ENCODE assay signal across 9 cellular contexts in genomic region chrX:45788941-45789348, GRCh38.
DNase-seq lines count a peak whose midpoint lies in the region; ATAC-seq and TF ChIP-seq lines count a peak whose summit lies in the region.
"Had no signal": no experiment of that assay in that cellular context is flagged by ENCODE, and none has a peak within 500 bp of the region (broad histone marks: within the 10 kb centered on the region; RNA-seq: fewer than 3 reads in every experiment).

No MANE protein-coding gene starts in this region.

- ATAC-seq in left cardiac atrium (peak; percentile 77), GM21786 (IDR thresholded peaks at IDR 0.05; ENCODE audit: unreplicated experiment) (no peak), HG03432 (IDR thresholded peaks at IDR 0.05; ENCODE audit: unreplicated experiment) (no peak), GM18505 (IDR thresholded peaks at IDR 0.05; ENCODE audit: unreplicated experiment) (no peak)

- peak overlapping the region; percentile 71 for H3K4me2 ChIP-seq in skeletal muscle satellite cell (ENCODE audit: low read length)

- H3K4me3 ChIP-seq in skeletal muscle satellite cell (ENCODE audit: low read length), result peak overlapping the region; percentile 45

- peaks cover 39% of the 10 kb centered on the region for H3K36me3 Mint-ChIP-seq in T-helper 2 cell treated with Interferon-gamma antibody and Interleukin-4, amounts not matched to agents 5 μg/mL and 100 μg/mL, for 36 hours (ENCODE audit: low read depth)
- peaks cover 19% of the 10 kb centered on the region for H3K36me3 Mint-ChIP-seq in activated naive CD8-positive, alpha-beta T cell

- no peak for TF ChIP-seq POLR2A in GM18505 (IDR thresholded peaks at IDR 0.05; ENCODE audit: borderline replicate concordance, extremely low read depth, insufficient read depth, insufficient read length)

- no peaks in the 10 kb centered on the region for H3K9me3 Mint-ChIP-seq in T-helper 2 cell treated with Interferon-gamma antibody and Interleukin-4, amounts not matched to agents 5 μg/mL and 100 μg/mL, for 36 hours
- no peaks in the 10 kb centered on the region for H3K9me3 Mint-ChIP-seq in activated naive CD8-positive, alpha-beta T cell (ENCODE audit: low read depth)

- no peaks in the 10 kb centered on the region for H3K27me3 Mint-ChIP-seq in T-helper 2 cell treated with Interferon-gamma antibody and Interleukin-4, amounts not matched to agents 5 μg/mL and 100 μg/mL, for 36 hours (ENCODE audit: low read depth)
- no peaks in the 10 kb centered on the region for H3K27me3 Mint-ChIP-seq in activated naive CD8-positive, alpha-beta T cell
- H3K27me3 Mint-ChIP-seq: brain had no signal

- H3K4me1 Mint-ChIP-seq in T-helper 2 cell treated with Interferon-gamma antibody and Interleukin-4, amounts not matched to agents 5 μg/mL and 100 μg/mL, for 36 hours (ENCODE audit: low read depth), result peaks cover 48% of the 10 kb centered on the region
- H3K4me1 Mint-ChIP-seq in activated naive CD8-positive, alpha-beta T cell (ENCODE audit: low read depth), result peaks cover 50% of the 10 kb centered on the region
- H3K4me1 Mint-ChIP-seq: brain had no signal

- peak overlapping the region; percentile 2 for H3K4me3 Mint-ChIP-seq in T-helper 2 cell treated with Interferon-gamma antibody and Interleukin-4, amounts not matched to agents 5 μg/mL and 100 μg/mL, for 36 hours
- peak overlapping the region; percentile 7 for H3K4me3 Mint-ChIP-seq in activated naive CD8-positive, alpha-beta T cell
- H3K4me3 Mint-ChIP-seq: brain had no signal

- intact Hi-C loops in left cardiac atrium (cut with DNase I), result no loop called here

- H3K9me3 ChIP-seq in skeletal muscle satellite cell (replicated peaks; ENCODE audit: low read length), result peaks cover 7% of the 10 kb centered on the region

- H3K4me1 ChIP-seq in skeletal muscle satellite cell (ENCODE audit: control insufficient read depth, insufficient read depth, low read length), result peaks cover 42% of the 10 kb centered on the region

- no peak for DNase-seq in T-helper 2 cell treated with Interferon-gamma antibody and Interleukin-4, amounts not matched to agents 5 μg/mL and 100 μg/mL, for 36 hours (ENCODE audit: low spot score)
- DNase-seq in T-helper 2 cell, result no peak
- peak; percentile 66 for DNase-seq in left cardiac atrium

- no peaks in the 10 kb centered on the region for H3K36me3 ChIP-seq in skeletal muscle satellite cell (ENCODE audit: insufficient read depth, low read length)

- H3K9ac ChIP-seq in skeletal muscle satellite cell (ENCODE audit: low read depth, low read length), result peak overlapping the region; percentile 74

- H3K27me3 ChIP-seq in skeletal muscle satellite cell (ENCODE audit: control insufficient read depth, insufficient read depth, low read length), result no peaks in the 10 kb centered on the region

- H3K27ac Mint-ChIP-seq in T-helper 2 cell treated with Interferon-gamma antibody and Interleukin-4, amounts not matched to agents 5 μg/mL and 100 μg/mL, for 36 hours, result peak overlapping the region; percentile 42
- peak overlapping the region; percentile 83 for H3K27ac Mint-ChIP-seq in activated naive CD8-positive, alpha-beta T cell
- H3K27ac Mint-ChIP-seq: brain had no signal

Comparison
In these comparisons a context has a peak if more than half of its experiments do, and no peak if none do; other contexts are left out.
1. ATAC-seq: peak in left cardiac atrium (2 of 2); none in GM21786 (single experiment), HG03432 (single experiment) and GM18505 (single experiment).